Comparison of ENCODE assay signal across 19 cellular contexts in the genomic region with DNA sequence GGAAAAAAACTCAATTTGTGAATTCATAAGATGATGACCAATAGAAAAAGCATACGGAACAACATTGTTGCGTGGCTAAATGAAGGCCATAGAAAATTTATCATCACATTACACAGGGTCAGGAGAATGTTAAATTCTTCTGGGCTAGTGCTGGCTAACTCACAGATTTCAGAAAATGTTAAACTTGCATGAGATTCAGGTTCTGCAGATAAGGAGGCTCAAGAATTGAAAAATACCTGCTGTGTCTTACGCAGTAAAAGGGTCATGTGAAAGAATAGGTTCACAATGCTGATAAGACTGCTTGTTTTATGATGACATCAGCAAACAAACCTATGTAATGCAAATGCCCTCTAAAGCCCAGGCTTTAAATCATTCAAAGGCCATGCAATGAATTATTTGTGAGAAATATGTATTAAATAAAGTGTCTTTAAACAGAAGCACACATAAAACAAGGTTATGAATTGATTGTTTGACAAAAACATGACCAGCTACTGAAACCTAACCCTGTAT.
DNase-seq lines count a peak whose midpoint lies in the region; ATAC-seq, FAIRE-seq and TF ChIP-seq lines count a peak whose summit lies in the region.
"Had no signal": no experiment of that assay in that cellular context is flagged by ENCODE, and none has a peak within 500 bp of the region (broad histone marks: within the 10 kb centered on the region; RNA-seq: fewer than 3 reads in every experiment).

No MANE protein-coding gene starts in this region.

- H3K56ac ChIP-seq in IMR-90 (ENCODE audit: extremely low read depth, insufficient read depth, low read length) (no peak overlapping the region), mesendoderm (ENCODE audit: low read length) (no peak overlapping the region)

- H3K4me3 ChIP-seq in IMR-90 (ENCODE audit: insufficient read depth, low read depth, low read length): no peak overlapping the region
- H3K4me3 ChIP-seq in K562: no peak overlapping the region
- no peak overlapping the region for H3K4me3 ChIP-seq in mesendoderm (ENCODE audit: low read length)
- H3K4me3 ChIP-seq: GM23338 had no signal

- H3K9ac ChIP-seq in IMR-90 (ENCODE audit: low read depth, low read length) (no peak overlapping the region), K562 (ENCODE audit: insufficient read depth in 1 of 2, low read depth in 2 of 2, low read length in 2 of 2) (no peak overlapping the region), mesendoderm (ENCODE audit: low read length) (no peak overlapping the region)

- H4K20me1 ChIP-seq in IMR-90 (ENCODE audit: insufficient read depth, low read length) (no peaks in the 10 kb centered on the region), K562 (replicated peaks; ENCODE audit: control insufficient read depth, insufficient read depth, low read length) (no peaks in the 10 kb centered on the region)

- TF ChIP-seq EP300 in K562 (IDR thresholded peaks at IDR 0.05; ENCODE audit: low read length): no peak

- no peak overlapping the region for H2BK5ac ChIP-seq in IMR-90 (ENCODE audit: low read depth, low read length, poor library complexity, severe bottlenecking)
- no peak overlapping the region for H2BK5ac ChIP-seq in mesendoderm (ENCODE audit: low read length)

- ATAC-seq in IMR-90 (ENCODE audit: low read depth) (no peak), K562 (no peak), GM18873 (IDR thresholded peaks at IDR 0.05; ENCODE audit: low FRiP score, unreplicated experiment) (no peak), left cardiac atrium (no peak)
- ATAC-seq: GM23338, HCT116 had no signal

- dilution Hi-C loops in IMR-90 (cut with HindIII; ENCODE audit: low sequenced_read_pairs, unreplicated experiment): no loop called here

- H2BK20ac ChIP-seq in IMR-90 (ENCODE audit: low read depth, low read length): no peak overlapping the region

- TF ChIP-seq CTCF in IMR-90 (conservative IDR thresholded peaks at IDR 0.05; ENCODE audit: low read depth, low read length) (no peak), K562 (IDR thresholded peaks at IDR 0.05 in 2 of 3, conservative IDR thresholded peaks at IDR 0.05 in 1 of 3; ENCODE audit: insufficient read depth in 2 of 3, low read depth in 1 of 3, low read length in 3 of 3) (no peak)

- 100% methylated on average over 1 of the region's 3 CpGs; no CpG with 5 or more reads in 1 of the 2 experiments for WGBS in IMR-90 (ENCODE audit: extremely low coverage in 2 of 2, insufficient read length in 1 of 2), 2 experiments
- WGBS in K562 (ENCODE audit: insufficient coverage, low coverage, missing lambda C conversion rate): 4% methylated on average over 3 of the region's 3 CpGs
- WGBS in mesendoderm (ENCODE audit: extremely low coverage, insufficient coverage, low lambda C conversion rate): no CpG with 5 or more reads among the region's 3 CpGs

- no peak overlapping the region for H3K27ac ChIP-seq in IMR-90 (ENCODE audit: insufficient read depth, low read length)
- H3K27ac ChIP-seq in K562 (ENCODE audit: extremely low read depth, low read depth, low read length): no peak overlapping the region
- no peak overlapping the region for H3K27ac ChIP-seq in mesendoderm (ENCODE audit: low read depth, low read length)
- H3K27ac ChIP-seq: C4-2B had no signal

- TF ChIP-seq RAD21 in IMR-90 (IDR thresholded peaks at IDR 0.05; ENCODE audit: low read length): no peak
- TF ChIP-seq RAD21 in K562 (CRISPR knock-in tag; conservative IDR thresholded peaks at IDR 0.05 in 1 of 2, IDR thresholded peaks at IDR 0.05 in 1 of 2): no peak

- H3K4me1 ChIP-seq in IMR-90 (ENCODE audit: control insufficient read depth, insufficient read depth, low read length): peaks cover 4% of the 10 kb centered on the region; the same call in 1 of the 2 replicates
- no peaks in the 10 kb centered on the region for H3K4me1 ChIP-seq in K562 (replicated peaks in 1 of 2; ENCODE audit: control insufficient read depth in 2 of 2, insufficient read depth in 2 of 2, low read length in 2 of 2)
- no peaks in the 10 kb centered on the region for H3K4me1 ChIP-seq in mesendoderm (ENCODE audit: control insufficient read depth, low read depth, low read length)

- no peak for DNase-seq in H54 (ENCODE audit: insufficient read length, low spot score)
- no peak for DNase-seq in IMR-90
- DNase-seq in K562 (ENCODE audit: extremely low read depth in 1 of 4, low spot score in 3 of 4): no peak
- peak; percentile 1 for DNase-seq in mesendoderm
- DNase-seq in C1 segment of cervical spinal cord (lab: John Stamatoyannopoulos, UW): no peak
- DNase-seq in left cardiac atrium: no peak
- DNase-seq: ACHN; BE2C; CD4-positive, alpha-beta T cell; H7; KG1 had no signal

- FAIRE-seq in H54 (lab: Jason Lieb, UNC): peak; percentile 71
- FAIRE-seq in K562 (lab: Jason Lieb, UNC): no peak
- FAIRE-seq: D721Med, G401.6, GM12891 had no signal

- H4K5ac ChIP-seq in IMR-90 (ENCODE audit: low read depth, low read length): no peak overlapping the region
- no peak overlapping the region for H4K5ac ChIP-seq in mesendoderm (ENCODE audit: low read length)

- H3K79me2 ChIP-seq in K562 (ENCODE audit: control insufficient read depth, insufficient read depth, low read length) (no peaks in the 10 kb centered on the region), mesendoderm (ENCODE audit: control insufficient read depth, insufficient read depth, low read length) (no peaks in the 10 kb centered on the region)

- H2AFZ ChIP-seq in IMR-90 (replicated peaks; ENCODE audit: low read length, poor library complexity) (no peak overlapping the region), K562 (ENCODE audit: low read depth, low read length) (no peak overlapping the region)
- H2AFZ ChIP-seq: GM23338 had no signal

- no peak overlapping the region for H3K23ac ChIP-seq in IMR-90 (ENCODE audit: low read depth, low read length)
- no peak overlapping the region for H3K23ac ChIP-seq in mesendoderm (ENCODE audit: low read length)

- no peak overlapping the region for H3K18ac ChIP-seq in IMR-90 (ENCODE audit: low read depth, low read length)
- no peak overlapping the region for H3K18ac ChIP-seq in mesendoderm (ENCODE audit: low read length)

- H4K91ac ChIP-seq in IMR-90 (ENCODE audit: insufficient read depth, low read depth, low read length): no peak overlapping the region

- H3K27me3 ChIP-seq in IMR-90 (ENCODE audit: control insufficient read depth, insufficient read depth, low read length): no peaks in the 10 kb centered on the region
- H3K27me3 ChIP-seq in K562 (ENCODE audit: control insufficient read depth in 2 of 2, insufficient read depth in 2 of 2, low read length in 2 of 2): no peaks in the 10 kb centered on the region
- no peaks in the 10 kb centered on the region for H3K27me3 ChIP-seq in mesendoderm (ENCODE audit: insufficient read depth, low read length, poor library complexity)
- H3K27me3 ChIP-seq: BE2C had no signal

- in situ Hi-C loops in IMR-90 (cut with MboI; ENCODE audit: low sequenced_read_pairs) (no loop called here), K562 (cut with MboI) (no loop called here)

- H2BK15ac ChIP-seq in IMR-90 (ENCODE audit: low read depth, low read length) (no peak overlapping the region), mesendoderm (replicated peaks; ENCODE audit: low read depth) (no peak overlapping the region)

- no peak for TF ChIP-seq POLR2A in H54 (IDR thresholded peaks at IDR 0.05; ENCODE audit: low read depth, low read length)
- no peak for TF ChIP-seq POLR2A in IMR-90 (IDR thresholded peaks at IDR 0.05; ENCODE audit: low read depth, low read length)
- TF ChIP-seq POLR2A in K562 (conservative IDR thresholded peaks at IDR 0.05): no peak

- H4K8ac ChIP-seq in IMR-90 (ENCODE audit: low read depth in 2 of 2, low read length in 2 of 2) (no peak overlapping the region), mesendoderm (ENCODE audit: low read depth, low read length) (no peak overlapping the region)

- no peaks in the 10 kb centered on the region for H3K9me3 ChIP-seq in IMR-90 (ENCODE audit: control insufficient read depth, insufficient read depth, low read length)
- no peaks in the 10 kb centered on the region for H3K9me3 ChIP-seq in K562 (replicated peaks; ENCODE audit: control insufficient read depth, insufficient read depth, low read depth, low read length)
- H3K9me3 ChIP-seq: BE2C, Caco-2 had no signal

- no TSS peak for BruUV-seq in IMR-90 (replicated peaks; lab: Mats Ljungman, UMichigan)
- no TSS peak for BruUV-seq in K562 (replicated peaks; lab: Mats Ljungman, UMichigan)

- H3K4ac ChIP-seq in IMR-90 (ENCODE audit: low read depth, low read length): no peak overlapping the region
- H3K4ac ChIP-seq in mesendoderm (ENCODE audit: low read depth, low read length): no peak overlapping the region

- no peaks in the 10 kb centered on the region for H3K9me1 ChIP-seq in IMR-90 (ENCODE audit: insufficient read depth, low read length)
- no peaks in the 10 kb centered on the region for H3K9me1 ChIP-seq in K562 (ENCODE audit: control insufficient read depth, insufficient read depth, low read length)

- no peak overlapping the region for H2AK9ac ChIP-seq in IMR-90 (replicated peaks; ENCODE audit: low read depth, low read length, poor library complexity)

- H3K4me2 ChIP-seq in IMR-90 (ENCODE audit: low read depth, low read length) (no peak overlapping the region), K562 (ENCODE audit: insufficient read depth, low read length) (no peak overlapping the region), mesendoderm (ENCODE audit: low read length) (no peak overlapping the region)
- H3K4me2 ChIP-seq: GM23338 had no signal

- CTCF ChIA-PET in IMR-90 (lab: Yijun Ruan, JAX): no interaction called here
- CTCF ChIA-PET in K562 (lab: Yijun Ruan, JAX; ENCODE audit: low intra/inter-chr PET ratio): no interaction called here

- H3K79me1 ChIP-seq in IMR-90 (ENCODE audit: low read depth in 1 of 2, low read length in 2 of 2) (no peaks in the 10 kb centered on the region), mesendoderm (ENCODE audit: low read length) (no peaks in the 10 kb centered on the region)

- no peaks in the 10 kb centered on the region for H3K36me3 ChIP-seq in IMR-90 (ENCODE audit: control insufficient read depth, insufficient read depth, low read length)
- H3K36me3 ChIP-seq in K562 (ENCODE audit: control insufficient read depth, insufficient read depth, low read length): no peaks in the 10 kb centered on the region
- no peaks in the 10 kb centered on the region for H3K36me3 ChIP-seq in mesendoderm (ENCODE audit: control insufficient read depth, insufficient read depth, low read length)
- H3K36me3 ChIP-seq: BE2C had no signal

- H2AK5ac ChIP-seq in IMR-90 (ENCODE audit: low read depth, low read length) (no peak overlapping the region), mesendoderm (ENCODE audit: low read length) (no peak overlapping the region)

- intact Hi-C loops in IMR-90 (cut with micrococcal nuclease): no loop called here
- intact Hi-C loops in K562 (cut with micrococcal nuclease): no loop called here
- intact Hi-C loops in left cardiac atrium (cut with DNase I): no loop called here

- POLR2A ChIA-PET in IMR-90 (lab: Charles Lee; ENCODE audit: unreplicated experiment): no interaction called here
- POLR2A ChIA-PET in K562 (lab: Yijun Ruan, JAX): no interaction called here

- no peak overlapping the region for H3K14ac ChIP-seq in IMR-90 (replicated peaks; ENCODE audit: low read depth, low read length)

- no peak overlapping the region for H2BK120ac ChIP-seq in IMR-90 (ENCODE audit: low read depth, low read length)
- H2BK120ac ChIP-seq in mesendoderm (ENCODE audit: low read depth, low read length): no peak overlapping the region

TF ChIP-seq in IMR-90, 13 proteins besides CTCF, POLR2A, EP300 and RAD21 (continues in another document):
- peak; percentile 88 for TF ChIP-seq MAFK (IDR thresholded peaks at IDR 0.05; ENCODE audit: low read depth, low read length)
